ENCODE assay signal across 33 cellular contexts in genomic region chr19:34847393-34847792, GRCh38.
"Had no signal": no experiment of that assay in that cellular context is flagged by ENCODE, and none has a peak within 500 bp of the region (broad histone marks: within the 10 kb centered on the region; RNA-seq: fewer than 3 reads in every experiment).

No MANE protein-coding gene starts in this region.

- H3K27me3 Mint-ChIP-seq: activated CD8-positive, alpha-beta memory T cell treated with anti-CD3 and anti-CD28 coated beads, Interleukin-2, amount 10 ng/mL, durations not matched to agents 7 days and 5 days; activated naive CD8-positive, alpha-beta T cell treated with anti-CD3 and anti-CD28 coated beads for 36 hours; stimulated activated naive B cell treated with anti-CD40 and anti-IgM and Interleukin-4, amounts not matched to agents 10 μg/mL and 1 μg/mL and 100 μg/mL, for 72 hours had no signal

- H3K27ac ChIP-seq: adrenal gland, body of pancreas, cardiac muscle cell, colonic mucosa, gastrocnemius medialis, left lung, lower lobe of right lung, neural progenitor cell, parathyroid adenoma, right atrium auricular region, suprapubic skin, tibial artery had no signal

- H3K4me1 ChIP-seq: adrenal gland, body of pancreas, colonic mucosa, gastrocnemius medialis, left lung, lower lobe of right lung, neural progenitor cell, parathyroid adenoma, right atrium auricular region, suprapubic skin, tibial artery had no signal

- DNase-seq: activated CD4-positive, alpha-beta T cell treated with anti-CD3 and anti-CD28 coated beads for 1 hour; activated CD8-positive, alpha-beta memory T cell treated with anti-CD3 and anti-CD28 coated beads, Interleukin-2, amount 10 ng/mL, durations not matched to agents 7 days and 5 days; activated CD8-positive, alpha-beta T cell treated with anti-CD3 and anti-CD28 coated beads, Interleukin-2, amount 10 ng/mL, durations not matched to agents 7 days and 5 days; activated naive CD4-positive, alpha-beta T cell; activated naive CD8-positive, alpha-beta T cell treated with anti-CD3 and anti-CD28 coated beads for 36 hours; activated T-cell treated with anti-CD3 and anti-CD28 coated beads, Interleukin-2, amount 50 U/mL, for 48 hours; adrenal gland; aorta; body of pancreas; cerebellar nuclear complex; colonic mucosa; effector memory CD4-positive, alpha-beta T cell; erythroblast; gastrocnemius medialis; glutamatergic neuron; left lung; lower lobe of right lung; mesenchymal stem cell; natural killer cell; occipital lobe; stimulated activated CD4-positive, alpha-beta T cell treated with anti-CD3 and anti-CD28 coated beads, Interleukin-1b, Interleukin-23, amount 100 ng/mL, for 48 hours; stimulated activated CD4-positive, alpha-beta T cell treated with anti-CD3 and anti-CD28 coated beads, Interleukin-4, amount 100 ng/mL, for 4 hours; stimulated activated CD8-positive, alpha-beta memory T cell treated with anti-CD3 and anti-CD28 coated beads, Interleukin-4, amount 100 ng/mL, for 48 hours; stimulated activated naive B cell treated with anti-CD40 and anti-IgM and Interleukin-4, amounts not matched to agents 10 μg/mL and 1 μg/mL and 100 μg/mL, for 72 hours; tibial artery had no signal

- H3K27me3 ChIP-seq: adrenal gland, body of pancreas, cardiac muscle cell, colonic mucosa, gastrocnemius medialis, left lung, right atrium auricular region, suprapubic skin, tibial artery had no signal

- H3K4me3 ChIP-seq: adrenal gland, body of pancreas, cardiac muscle cell, colonic mucosa, gastrocnemius medialis, left lung, lower lobe of right lung, neural progenitor cell, right atrium auricular region, smooth muscle cell, suprapubic skin, tibial artery had no signal

- ATAC-seq: activated CD8-positive, alpha-beta memory T cell treated with anti-CD3 and anti-CD28 coated beads, Interleukin-2, amount 10 ng/mL, durations not matched to agents 7 days and 5 days; activated CD8-positive, alpha-beta T cell treated with anti-CD3 and anti-CD28 coated beads, Interleukin-2, amount 10 ng/mL, durations not matched to agents 7 days and 5 days; body of pancreas; gastrocnemius medialis; left lung; lower lobe of right lung; natural killer cell; WTC11 had no signal

- H3K36me3 Mint-ChIP-seq: activated CD8-positive, alpha-beta memory T cell treated with anti-CD3 and anti-CD28 coated beads, Interleukin-2, amount 10 ng/mL, durations not matched to agents 7 days and 5 days; natural killer cell; WTC11 had no signal

- H3K9me3 Mint-ChIP-seq: activated naive CD8-positive, alpha-beta T cell treated with anti-CD3 and anti-CD28 coated beads for 36 hours; activated T-helper 2 cell treated with anti-CD3 and anti-CD28 coated beads, Interferon-gamma antibody, Interleukin-2, Interleukin-4, amounts not matched to agents 10 μg/mL and 5 μg/mL and 100 μg/mL, durations not matched to agents 14 hours and 24 hours and 36 hours; natural killer cell; stimulated activated naive B cell treated with anti-CD40 and anti-IgM and Interleukin-4, amounts not matched to agents 10 μg/mL and 1 μg/mL and 100 μg/mL, for 72 hours; WTC11 had no signal

- H3K4me3 Mint-ChIP-seq: activated CD8-positive, alpha-beta memory T cell treated with anti-CD3 and anti-CD28 coated beads, Interleukin-2, amount 10 ng/mL, durations not matched to agents 7 days and 5 days; activated CD8-positive, alpha-beta T cell treated with anti-CD3 and anti-CD28 coated beads, Interleukin-2, amount 10 ng/mL, durations not matched to agents 7 days and 5 days; activated naive CD8-positive, alpha-beta T cell treated with anti-CD3 and anti-CD28 coated beads for 36 hours; natural killer cell; neural progenitor cell; stimulated activated naive B cell treated with anti-CD40 and anti-IgM and Interleukin-4, amounts not matched to agents 10 μg/mL and 1 μg/mL and 100 μg/mL, for 72 hours; WTC11 had no signal

- H3K36me3 ChIP-seq: adrenal gland, cardiac muscle cell, colonic mucosa, gastrocnemius medialis, left lung, lower lobe of right lung, neural progenitor cell, right atrium auricular region, suprapubic skin, tibial artery had no signal

- H3K9me3 ChIP-seq: adrenal gland, body of pancreas, colonic mucosa, gastrocnemius medialis, left lung, lower lobe of right lung, right atrium auricular region, suprapubic skin, tibial artery had no signal

- H3K4me1 Mint-ChIP-seq: activated CD8-positive, alpha-beta memory T cell treated with anti-CD3 and anti-CD28 coated beads, Interleukin-2, amount 10 ng/mL, durations not matched to agents 7 days and 5 days; neural progenitor cell had no signal

- H3K27ac Mint-ChIP-seq: activated CD8-positive, alpha-beta memory T cell treated with anti-CD3 and anti-CD28 coated beads, Interleukin-2, amount 10 ng/mL, durations not matched to agents 7 days and 5 days; activated CD8-positive, alpha-beta T cell treated with anti-CD3 and anti-CD28 coated beads, Interleukin-2, amount 10 ng/mL, durations not matched to agents 7 days and 5 days; activated naive CD8-positive, alpha-beta T cell treated with anti-CD3 and anti-CD28 coated beads for 36 hours; activated T-helper 2 cell treated with anti-CD3 and anti-CD28 coated beads, Interferon-gamma antibody, Interleukin-2, Interleukin-4, amounts not matched to agents 10 μg/mL and 5 μg/mL and 100 μg/mL, durations not matched to agents 14 hours and 24 hours and 36 hours; natural killer cell; neural progenitor cell; stimulated activated naive B cell treated with anti-CD40 and anti-IgM and Interleukin-4, amounts not matched to agents 10 μg/mL and 1 μg/mL and 100 μg/mL, for 72 hours; WTC11 had no signal
